1 cellular context compared by ENCODE assay signal in genomic region chr18:58606236-58606635, GRCh38.
TF ChIP-seq lines count a peak whose summit lies in the region.

No MANE protein-coding gene starts in this region.

TF ChIP-seq in HepG2, 621 proteins besides CTCF, POLR2A, EP300 and RAD21:
- peak; percentile 67; the same call in 1 of the 2 replicates for TF ChIP-seq SOX5 (CRISPR knock-in tag; IDR thresholded peaks at IDR 0.05; ENCODE audit: borderline replicate concordance)
- TF ChIP-seq MAFF (IDR thresholded peaks at IDR 0.05; ENCODE audit: low read depth, low read length): no peak
- TF ChIP-seq TP53 (CRISPR knock-in tag; conservative IDR thresholded peaks at IDR 0.05): no peak
- TF ChIP-seq RERE (CRISPR knock-in tag; IDR thresholded peaks at IDR 0.05; ENCODE audit: low read depth): no peak
- no peak for TF ChIP-seq SOX13 (IDR thresholded peaks at IDR 0.05)
- TF ChIP-seq SOX13 (CRISPR knock-in tag; conservative IDR thresholded peaks at IDR 0.05 in 1 of 2, IDR thresholded peaks at IDR 0.05 in 1 of 2): peak in 1 of 2 experiments; percentile 86; a peak in 2 of 4 replicates
- no peak for TF ChIP-seq ZNF773 (CRISPR knock-in tag; IDR thresholded peaks at IDR 0.05; ENCODE audit: borderline replicate concordance)
